ENCODE assay signal across 8 cellular contexts in genomic region chr3:50611464-50612233, GRCh38. TPM values are rescaled to one million over a fixed set of nuclear protein-coding genes. Genes with fewer than 3 reads are reported as not detected.
DNase-seq lines count a peak whose midpoint lies in the region; ATAC-seq and TF ChIP-seq lines count a peak whose summit lies in the region.

Gene CISH (minus strand): TSS chr3:50611774. CDS start chr3:50611650, 124 bp downstream.

- H3K36me3 ChIP-seq in HUES6 (ENCODE audit: control insufficient read depth, insufficient read depth, low read length) (no peaks in the 10 kb centered on the region), PC-3 (ENCODE audit: low read depth, low read length) (no peaks in the 10 kb centered on the region), muscle layer of colon (ENCODE audit: insufficient read depth, low read length) (peaks cover 10% of the 10 kb centered on the region)

- H3K4me1 ChIP-seq in HUES6 (ENCODE audit: control insufficient read depth, insufficient read depth, low read length) (peaks cover 16% of the 10 kb centered on the region), PC-3 (ENCODE audit: insufficient read depth, low read length) (peaks cover 23% of the 10 kb centered on the region), muscle layer of colon (ENCODE audit: insufficient read depth, low read length) (peaks cover 46% of the 10 kb centered on the region)

- H4K20me1 ChIP-seq in PC-3 (ENCODE audit: low read length): no peaks in the 10 kb centered on the region

- peak; percentile 18 for DNase-seq in DMS153 treated with DMSO at 0.1 percent for 48 hours (lab: John Stamatoyannopoulos, UW; ENCODE audit: unreplicated experiment)
- peak; percentile 96 for DNase-seq in PC-3
- peak; percentile 98 for DNase-seq in activated T-cell treated with anti-CD3 and anti-CD28 coated beads for 48 hours (ENCODE audit: low read depth)
- peak; percentile 99 for DNase-seq in erythroblast (lab: John Stamatoyannopoulos, UW)
- DNase-seq in stimulated activated CD8-positive, alpha-beta memory T cell treated with anti-CD3 and anti-CD28 coated beads, Interleukin-7, amount 100 ng/mL, for 24 hours (ENCODE audit: low read depth): peak; percentile 95

- ATAC-seq in GM21423 (IDR thresholded peaks at IDR 0.05; ENCODE audit: unreplicated experiment): peak; percentile 60
- peak; percentile 73 for ATAC-seq in PC-3

- intact Hi-C loops in PC-3 (cut with micrococcal nuclease): loop anchor here (1.0 to 5.0 kb wide), 2 partner anchors 42 to 259 kb away; partner anchors contain the start of genes CYB561D2, HEMK1 and NPRL2

- H3K9me2 ChIP-seq in PC-3 (replicated peaks; ENCODE audit: low read length): no peaks in the 10 kb centered on the region

- peak within 1 kb of the TSS; percentile 73 for H3K4me3 ChIP-seq in HUES6 (ENCODE audit: low read depth, low read length)
- H3K4me3 ChIP-seq in PC-3 (ENCODE audit: low read length): peak within 1 kb of the TSS; percentile 71
- peak within 1 kb of the TSS; percentile 76 to 77 for H3K4me3 ChIP-seq in muscle layer of colon (ENCODE audit: low read depth in 1 of 2, low read length in 2 of 2)

- H3K9me3 ChIP-seq in HUES6 (ENCODE audit: control insufficient read depth, insufficient read depth, low read depth, low read length): no peaks in the 10 kb centered on the region
- H3K9me3 ChIP-seq in PC-3 (ENCODE audit: low read length): no peaks in the 10 kb centered on the region
- no peaks in the 10 kb centered on the region for H3K9me3 ChIP-seq in muscle layer of colon (ENCODE audit: low read length)

- POLR2A ChIA-PET in PC-3 (lab: Charles Lee; ENCODE audit: unreplicated experiment): interaction anchor here (0.5 to 0.7 kb wide), 5 partner anchors 10 to 289 kb away, joined by 3 to 10 read pairs (median 4); partner anchors contain the start of gene HEMK1

- H3K9ac ChIP-seq in HUES6 (ENCODE audit: low read length) (peak within 1 kb of the TSS; percentile 78), PC-3 (ENCODE audit: low read length) (peak within 1 kb of the TSS; percentile 49), muscle layer of colon (ENCODE audit: low read length) (peak within 1 kb of the TSS; percentile 69)

- no peaks in the 10 kb centered on the region for H3K79me2 ChIP-seq in PC-3 (ENCODE audit: low read length)

- peak; percentile 44 for TF ChIP-seq CTCF in PC-3 (conservative IDR thresholded peaks at IDR 0.05; ENCODE audit: low read depth, low read length)

- no TSS peak for BruUV-seq in PC-3 (replicated peaks; lab: Mats Ljungman, UMichigan)

- H3K4me2 ChIP-seq in PC-3 (ENCODE audit: low read length): peak within 1 kb of the TSS; percentile 94

- peaks cover 3% of the 10 kb centered on the region for H3F3A ChIP-seq in PC-3 (ENCODE audit: low read length, unreplicated experiment)

- peak within 1 kb of the TSS; percentile 92 for H2AFZ ChIP-seq in PC-3 (ENCODE audit: low read length)

- peaks cover 37% of the 10 kb centered on the region for H3K27me3 ChIP-seq in HUES6 (ENCODE audit: control insufficient read depth, insufficient read depth, low read length)
- H3K27me3 ChIP-seq in PC-3 (ENCODE audit: low read length): no peaks in the 10 kb centered on the region
- H3K27me3 ChIP-seq in muscle layer of colon (ENCODE audit: control insufficient read depth in 1 of 2, insufficient read depth in 2 of 2, low read length in 2 of 2): no peaks in the 10 kb centered on the region

- CTCF ChIA-PET in PC-3 (lab: Charles Lee): interaction anchor here (0.6 to 1.3 kb wide), 9 partner anchors 10 to 778 kb away, joined by 3 to 5 read pairs (median 4); no protein-coding TSS in a partner anchor

- peak; percentile 49 for TF ChIP-seq POLR2A in erythroblast (IDR thresholded peaks at IDR 0.05; ENCODE audit: low read length)

- H3K27ac ChIP-seq in HUES6 (ENCODE audit: low read depth, low read length) (peak within 1 kb of the TSS; percentile 60; the same call in 1 of the 2 replicates), PC-3 (ENCODE audit: low read length) (no peak within 1 kb of the TSS), muscle layer of colon (ENCODE audit: low read depth, low read length) (peak within 1 kb of the TSS; percentile 73)

RNA-seq across cellular contexts. Expression of gene CISH, which starts in this region (rescaled TPM):
- 1.6 and 2.3 TPM in 2 replicates for total RNA-seq in PC-3 (2014; rRNA removed)

Comparison
In these comparisons a context has a peak if more than half of its experiments do, and no peak if none do; other contexts are left out.
1. DNase-seq: peak in every context shown above with its lines; median percentile 99 in erythroblast; 98 in activated T-cell treated with anti-CD3 and anti-CD28 coated beads for 48 hours; 96 in PC-3; 95 in stimulated activated CD8-positive, alpha-beta memory T cell treated with anti-CD3 and anti-CD28 coated beads, Interleukin-7, amount 100 ng/mL, for 24 hours; 18 in DMS153 treated with DMSO at 0.1 percent for 48 hours.